In the genomic region with DNA sequence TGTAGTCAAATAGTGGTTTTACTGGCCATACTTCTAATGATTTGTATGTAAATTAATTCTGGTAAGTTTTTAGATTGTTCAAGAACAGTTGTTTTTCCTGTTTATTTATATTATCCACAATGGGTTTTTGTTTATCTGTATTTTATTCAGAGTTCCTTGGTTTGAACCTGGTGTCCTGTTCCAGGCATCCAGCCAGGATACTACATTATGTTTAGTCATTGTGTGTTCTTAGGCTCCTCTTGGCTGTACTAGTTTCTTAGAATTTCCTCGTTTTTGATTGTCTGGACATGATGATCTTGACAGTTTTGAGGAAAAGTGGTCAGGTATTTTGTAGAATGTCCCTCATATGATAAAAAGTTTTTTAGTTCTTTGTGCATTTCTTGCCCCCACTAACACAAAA, we compare ENCODE assay signal across 13 cellular contexts. TPM values are rescaled to one million over a fixed set of nuclear protein-coding genes. Genes with fewer than 3 reads are reported as not detected.
DNase-seq lines count a peak whose midpoint lies in the region; ATAC-seq lines count a peak whose summit lies in the region.
"Had no signal": no experiment of that assay in that cellular context is flagged by ENCODE, and none has a peak within 500 bp of the region (broad histone marks: within the 10 kb centered on the region; RNA-seq: fewer than 3 reads in every experiment).

No MANE protein-coding gene starts in this region.

- peaks cover under 1% of the 10 kb centered on the region for H3K79me1 ChIP-seq in mesenchymal stem cell (replicated peaks; ENCODE audit: low read length, poor library complexity, severe bottlenecking)

- H4K8ac ChIP-seq in mesenchymal stem cell (ENCODE audit: low read length): no peak overlapping the region

- H3K4me3 ChIP-seq in SJSA1 (no peak overlapping the region), mesenchymal stem cell (ENCODE audit: insufficient read depth in 1 of 2, low read depth in 1 of 2, low read length in 2 of 2) (no peak overlapping the region)

- H3K4ac ChIP-seq in mesenchymal stem cell (ENCODE audit: low read depth in 1 of 2, low read length in 2 of 2): no peak overlapping the region

- no peak for ATAC-seq in GM18873 (IDR thresholded peaks at IDR 0.05; ENCODE audit: low FRiP score, unreplicated experiment)

- no peak overlapping the region for H2BK12ac ChIP-seq in mesenchymal stem cell (ENCODE audit: low read length in 2 of 2)

- peaks cover 47% of the 10 kb centered on the region for H3K4me1 ChIP-seq in SJSA1 (replicated peaks)
- peaks cover 6% of the 10 kb centered on the region for H3K4me1 ChIP-seq in mesenchymal stem cell (ENCODE audit: control insufficient read depth, insufficient read depth, low read depth, low read length)

- no peak overlapping the region for H3K4me2 ChIP-seq in mesenchymal stem cell (ENCODE audit: low read length, poor library complexity, severe bottlenecking)

- no peak overlapping the region for H3K23ac ChIP-seq in mesenchymal stem cell (ENCODE audit: low read length in 2 of 2)

- DNase-seq in EH (ENCODE audit: low read depth): peak; percentile 19
- DNase-seq in SJSA1 (ENCODE audit: low read depth in 1 of 2, low spot score in 2 of 2): peak in 1 of 2 experiments; percentile 55
- peak; percentile 49 for DNase-seq in fibroblast of gingiva (ENCODE audit: low read depth)
- peak; percentile 47 for DNase-seq in mesenchymal stem cell
- no peak for DNase-seq in NCI-H2081 (lab: John Stamatoyannopoulos, UW)
- no peak for DNase-seq in stimulated activated CD4-positive, alpha-beta T cell treated with anti-CD3 and anti-CD28 coated beads, Interleukin-4, amount 100 ng/mL, for 1 hour
- DNase-seq: CD4-positive, CD25-positive, alpha-beta regulatory T cell; KG1; NCI-H1048; NCI-H146; NCI-H2227 treated with DMSO at 0.1 percent for 48 hours; NCI-H524 had no signal

- H3K9ac ChIP-seq in mesenchymal stem cell (ENCODE audit: low read length): no peak overlapping the region

- no peak overlapping the region for H2AFZ ChIP-seq in mesenchymal stem cell (ENCODE audit: low read depth, low read length)

- H3K36me3 ChIP-seq in SJSA1 (peaks cover 22% of the 10 kb centered on the region), mesenchymal stem cell (ENCODE audit: control insufficient read depth in 1 of 2, insufficient read depth in 2 of 2, low read depth in 1 of 2, low read length in 2 of 2) (no peaks in the 10 kb centered on the region)

- H2BK5ac ChIP-seq in mesenchymal stem cell (ENCODE audit: low read depth, low read length, poor library complexity, severe bottlenecking): no peak overlapping the region

- H2BK120ac ChIP-seq in mesenchymal stem cell (ENCODE audit: low read depth, low read length): no peak overlapping the region

- H3K14ac ChIP-seq in mesenchymal stem cell (ENCODE audit: low read length in 2 of 2): no peak overlapping the region

- H3K27ac ChIP-seq in SJSA1: peak overlapping the region; percentile 65
- H3K27ac ChIP-seq in mesenchymal stem cell (ENCODE audit: low read length, poor library complexity, severe bottlenecking): no peak overlapping the region

- WGBS in mesenchymal stem cell: 44% methylated on average over 1 of the region's 1 CpG

- H3K18ac ChIP-seq in mesenchymal stem cell (ENCODE audit: low read depth in 1 of 2, low read length in 2 of 2): no peak overlapping the region

- no peak overlapping the region for H4K91ac ChIP-seq in mesenchymal stem cell (ENCODE audit: low read length)

- H2BK15ac ChIP-seq in mesenchymal stem cell (ENCODE audit: low read depth, poor library complexity, severe bottlenecking): no peak overlapping the region

- no peak overlapping the region for H2AK5ac ChIP-seq in mesenchymal stem cell (ENCODE audit: low read length, severe bottlenecking)

- no peaks in the 10 kb centered on the region for H3K9me3 ChIP-seq in SJSA1 (replicated peaks)
- H3K9me3 ChIP-seq in mesenchymal stem cell (ENCODE audit: control insufficient read depth, low read length): peaks cover 3% of the 10 kb centered on the region

- no peaks in the 10 kb centered on the region for H3K27me3 ChIP-seq in SJSA1 (replicated peaks)
- H3K27me3 ChIP-seq in mesenchymal stem cell (ENCODE audit: control insufficient read depth in 1 of 2, insufficient read depth in 1 of 2, low read length in 2 of 2): no peaks in the 10 kb centered on the region

RNA-seq across cellular contexts. Expression of gene TIGD2, which starts 7.8 kb away (rescaled TPM):
- 25.9 and 33.4 TPM in 2 replicates for total RNA-seq in SJSA1 (2014; rRNA removed; shearing (Covaris generic))
- 5.9 TPM for polyA plus RNA-seq in mesenchymal stem cell (2013, experiment 1 of 2)
- polyA plus RNA-seq in mesenchymal stem cell (2013, experiment 2 of 2): 6.4 TPM

Comparison
In these comparisons a context has a peak if more than half of its experiments do, and no peak if none do; other contexts are left out.
1. DNase-seq: peak in EH (single experiment), fibroblast of gingiva (single experiment) and mesenchymal stem cell (single experiment); none in NCI-H2081 (0 of 2) and stimulated activated CD4-positive, alpha-beta T cell treated with anti-CD3 and anti-CD28 coated beads, Interleukin-4, amount 100 ng/mL, for 1 hour (single experiment).